In the genomic region with DNA sequence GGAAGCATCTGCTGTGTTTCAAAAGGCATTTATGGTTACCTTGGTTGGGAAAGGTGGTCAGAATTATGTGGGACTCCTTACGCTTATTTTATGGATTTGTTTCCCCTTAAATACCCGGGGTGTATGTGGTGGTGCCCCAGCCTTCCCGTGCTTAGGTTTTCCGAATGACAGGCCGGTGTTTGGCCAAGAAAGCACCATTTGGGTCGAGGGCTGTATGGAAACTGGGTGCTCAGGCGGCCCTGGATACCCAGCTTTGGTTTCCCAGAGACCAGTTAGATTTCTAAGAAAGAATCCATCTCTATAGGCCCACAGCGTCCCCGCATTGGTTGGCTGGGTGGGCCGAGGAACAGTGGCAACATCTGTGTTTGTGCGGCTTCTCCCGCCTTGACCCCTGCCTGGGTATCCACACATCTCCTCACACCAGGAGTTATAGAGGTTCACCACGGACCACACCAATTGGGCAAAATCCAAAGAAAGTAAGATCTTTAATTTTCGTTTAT, we compare ENCODE assay signal across 9 cellular contexts. TPM values are rescaled to one million over a fixed set of nuclear protein-coding genes. Genes with fewer than 3 reads are reported as not detected.
DNase-seq lines count a peak whose midpoint lies in the region; ATAC-seq and TF ChIP-seq lines count a peak whose summit lies in the region.
"Had no signal": no experiment of that assay in that cellular context is flagged by ENCODE, and none has a peak within 500 bp of the region (broad histone marks: within the 10 kb centered on the region; RNA-seq: fewer than 3 reads in every experiment).

No MANE protein-coding gene starts in this region.

- WGBS in GM23248 (ENCODE audit: low coverage in 1 of 2, low lambda C conversion rate in 2 of 2, missing lambda C conversion rate in 2 of 2), 2 experiments, result 86 to 88% methylated on average over 14 of the region's 14 CpGs
- WGBS in hepatocyte (ENCODE audit: low lambda C conversion rate, missing lambda C conversion rate), result 82% methylated on average over 14 of the region's 14 CpGs
- WGBS in sigmoid colon, 2 donors, result 72 to 81% methylated on average over 14 of the region's 14 CpGs

- in situ Hi-C loops in GM23248 (cut with MboI), result no loop called here

- intact Hi-C loops in sigmoid colon (cut with DNase I), result no loop called here

- peak overlapping the region; percentile 73 for H3K4me2 ChIP-seq in GM23248 (ENCODE audit: unreplicated experiment)
- H3K4me2 ChIP-seq in hepatocyte, result peak overlapping the region; percentile 99

- H3K4me3 ChIP-seq in GM23248 (peak overlapping the region; percentile 91), WI38 (ENCODE audit: low read depth, low read length) (peak overlapping the region; percentile 94), hepatocyte (peak overlapping the region; percentile 69), sigmoid colon (peak overlapping the region in 3 of 4 donors; percentile 64 to 69 (median 65))

- TF ChIP-seq POLR2A in sigmoid colon (IDR thresholded peaks at IDR 0.05), result no peak

- TF ChIP-seq CTCF in WI38 (IDR thresholded peaks at IDR 0.05; ENCODE audit: low read depth, low read length), result no peak
- TF ChIP-seq CTCF in hepatocyte (IDR thresholded peaks at IDR 0.05; ENCODE audit: poor library complexity), result no peak
- TF ChIP-seq CTCF in sigmoid colon (IDR thresholded peaks at IDR 0.05), result no peak

- H3K27ac ChIP-seq in GM23248 (no peak overlapping the region), hepatocyte (no peak overlapping the region), sigmoid colon (peak overlapping the region; percentile 57 to 85 (median 70))

- peaks cover 48% of the 10 kb centered on the region for H3K79me2 ChIP-seq in GM23248 (ENCODE audit: insufficient read depth)
- H3K79me2 ChIP-seq in hepatocyte, result no peaks in the 10 kb centered on the region

- peak overlapping the region; percentile 83 for H3K9ac ChIP-seq in GM23248

- 0 out of 2 replicates have a peak, but pooled peaks cover 10% of the 10 kb centered on the region for H3K4me1 ChIP-seq in GM23248 (ENCODE audit: insufficient read depth)
- peaks cover 11% of the 10 kb centered on the region for H3K4me1 ChIP-seq in hepatocyte (ENCODE audit: insufficient read depth)
- peaks cover 0 to 13% (median 10%) of the 10 kb centered on the region in 4 donors for H3K4me1 ChIP-seq in sigmoid colon

- H4K20me1 ChIP-seq in GM23248 (ENCODE audit: insufficient read depth), result no peaks in the 10 kb centered on the region
- no peaks in the 10 kb centered on the region for H4K20me1 ChIP-seq in hepatocyte (ENCODE audit: insufficient read depth, poor library complexity, severe bottlenecking)

- H3K9me3 ChIP-seq in GM23248 (ENCODE audit: low read depth) (no peaks in the 10 kb centered on the region), hepatocyte (ENCODE audit: low read depth) (no peaks in the 10 kb centered on the region), sigmoid colon (no peaks in the 10 kb centered on the region)

- H3K27me3 ChIP-seq in GM23248 (replicated peaks; ENCODE audit: insufficient read depth), result no peaks in the 10 kb centered on the region
- peaks cover 35% of the 10 kb centered on the region for H3K27me3 ChIP-seq in hepatocyte
- peaks cover 0 to 3% (median 0%) of the 10 kb centered on the region in 3 donors for H3K27me3 ChIP-seq in sigmoid colon

- H2AFZ ChIP-seq in GM23248 (peak overlapping the region; percentile 92), hepatocyte (peak overlapping the region; percentile 74)

- H3F3A ChIP-seq in GM23248 (ENCODE audit: insufficient read depth), result no peaks in the 10 kb centered on the region

- H3K9me2 ChIP-seq in GM23248 (ENCODE audit: insufficient read depth) (no peaks in the 10 kb centered on the region), hepatocyte (replicated peaks; ENCODE audit: insufficient read depth) (no peaks in the 10 kb centered on the region)

- TF ChIP-seq EP300 in sigmoid colon (IDR thresholded peaks at IDR 0.05), result no peak

- no peak for ATAC-seq in HG02970 (IDR thresholded peaks at IDR 0.05; ENCODE audit: low FRiP score, unreplicated experiment)

- H3K36me3 ChIP-seq in GM23248 (ENCODE audit: low read depth) (no peaks in the 10 kb centered on the region), hepatocyte (replicated peaks; ENCODE audit: insufficient read depth, low read depth) (no peaks in the 10 kb centered on the region), sigmoid colon (no peaks in the 10 kb centered on the region)

- DNase-seq in GM23248 (no peak), hepatocyte (ENCODE audit: low spot score) (no peak), sigmoid colon (no peak), DMS53 treated with DMSO at 0.1 percent for 48 hours (lab: John Stamatoyannopoulos, UW; ENCODE audit: unreplicated experiment) (no peak), kidney tubule cell (ENCODE audit: low spot score) (no peak)
- no peak for DNase-seq in stimulated activated CD4-positive, alpha-beta T cell treated with anti-CD3 and anti-CD28 coated beads, Interleukin-12 subunit alpha, Interleukin-12 subunit beta, amount 100 ng/mL, for 4 hours

RNA-seq across cellular contexts. Expression of a gene that starts 0.9 kb away (rescaled TPM):
- total RNA-seq in GM23248 (2014; rRNA removed; shearing (Covaris generic)), result 8.9 and 9.6 TPM in 2 replicates
- polyA plus RNA-seq in GM23248 (2016; fragmentation: Nextera tagmentation; extraction: Ambion mirVana) (4.6 and 5.0 TPM in 2 replicates), hepatocyte (3.1 and 3.5 TPM in 2 replicates), sigmoid colon (1 to 10 TPM; 3.0 to 3.4 (median 3.0) TPM)
- total RNA-seq in hepatocyte (7.6 and 11.2 TPM in 2 replicates), sigmoid colon (1 to 10 TPM; 3.7 to 6.9 (median 5.7) TPM)
- total RNA-seq: OCI-LY7 had no signal

Comparison
In these comparisons a context has a peak if more than half of its experiments do, and no peak if none do; other contexts are left out.
1. H3K27ac ChIP-seq: peak in sigmoid colon (4 of 4); none in GM23248 (single experiment) and hepatocyte (single experiment).
2. Peak in every context shown above with its lines, with median percentiles within 50 percentile points of each other: H3K4me3 ChIP-seq.